Comparison of ENCODE assay signal across 9 cellular contexts in the genomic region with DNA sequence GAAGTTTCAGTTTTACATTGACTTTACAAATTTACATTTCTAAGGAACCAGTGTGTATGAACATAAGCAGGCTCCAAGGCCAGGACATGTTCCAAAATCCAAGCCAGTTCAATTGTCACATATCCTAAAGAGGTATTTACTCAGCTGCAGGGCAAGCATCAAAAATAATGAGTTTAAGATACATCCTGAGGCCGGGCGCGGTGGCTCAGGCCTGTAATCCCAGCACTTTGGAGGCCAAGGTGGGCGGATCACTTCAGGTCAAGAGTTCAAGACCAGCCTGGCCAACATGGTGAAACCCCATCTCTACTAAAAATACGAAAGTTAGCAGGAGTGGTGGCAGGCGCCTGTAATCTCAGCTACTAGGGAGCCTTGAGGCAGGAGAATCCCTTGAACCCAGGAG. TPM values are rescaled to one million over a fixed set of nuclear protein-coding genes. Genes with fewer than 3 reads are reported as not detected.
DNase-seq lines count a peak whose midpoint lies in the region; ATAC-seq, FAIRE-seq and TF ChIP-seq lines count a peak whose summit lies in the region.
"Had no signal": no experiment of that assay in that cellular context is flagged by ENCODE, and none has a peak within 500 bp of the region (broad histone marks: within the 10 kb centered on the region; RNA-seq: fewer than 3 reads in every experiment).

No MANE protein-coding gene starts in this region.

- no peak for ATAC-seq in gastrocnemius medialis
- no peak for ATAC-seq in GM21367 (IDR thresholded peaks at IDR 0.05; ENCODE audit: unreplicated experiment)

- in situ Hi-C loops in HAP-1 (cut with MboI; ENCODE audit: low sequenced_read_pairs) = no loop called here
- in situ Hi-C loops in gastrocnemius medialis (cut with MboI; ENCODE audit: low sequenced_read_pairs in 4 of 4) = no loop called here

- H3K4me3 ChIP-seq in HAP-1 (no peak overlapping the region), gastrocnemius medialis (no peak overlapping the region), H7 (ENCODE audit: insufficient read depth, low read depth, low read length) (no peak overlapping the region)

- H3K27me3 ChIP-seq in HAP-1 (ENCODE audit: low read depth) (no peaks in the 10 kb centered on the region), gastrocnemius medialis (no peaks in the 10 kb centered on the region), H7 (ENCODE audit: control insufficient read depth, insufficient read depth, low read length) (no peaks in the 10 kb centered on the region)

- no peaks in the 10 kb centered on the region for H3K9me3 ChIP-seq in HAP-1
- H3K9me3 ChIP-seq in gastrocnemius medialis = no peaks in the 10 kb centered on the region

- no peak for FAIRE-seq in H54 (lab: Jason Lieb, UNC)
- FAIRE-seq: HepG2 had no signal

- CTCF ChIA-PET in RWPE1 (lab: Yijun Ruan, JAX) = no interaction called here

- TF ChIP-seq CTCF in RWPE1 (conservative IDR thresholded peaks at IDR 0.05; ENCODE audit: low read depth) (no peak), gastrocnemius medialis (IDR thresholded peaks at IDR 0.05 in 4 of 5, conservative IDR thresholded peaks at IDR 0.05 in 1 of 5) (no peak)

- H3K36me3 ChIP-seq in HAP-1 (replicated peaks) (no peaks in the 10 kb centered on the region), gastrocnemius medialis (no peaks in the 10 kb centered on the region), H7 (replicated peaks; ENCODE audit: control insufficient read depth, insufficient read depth, low read length) (no peaks in the 10 kb centered on the region)

- DNase-seq in HAP-1 (ENCODE audit: low spot score in 2 of 2) (peak; percentile 78 to 89), RWPE1 (ENCODE audit: low spot score) (no peak), left kidney (ENCODE audit: low read depth, low spot score) (peak; percentile 45), gastrocnemius medialis (no peak), H7 (no peak), H54 (ENCODE audit: insufficient read length, low spot score) (no peak)
- DNase-seq in activated effector memory CD4-positive, alpha-beta T cell treated with anti-CD3 and anti-CD28 coated beads, Interleukin-2, amount 50 U/mL, for 16 hours = no peak

- intact Hi-C loops in gastrocnemius medialis (cut with DNase I; ENCODE audit: low total_unique reads) = loop anchor here (5.0 kb wide), 1 partner anchor 185 kb away; no protein-coding TSS in a partner anchor

- POLR2A ChIA-PET in RWPE1 (lab: Yijun Ruan, JAX; ENCODE audit: low non-redundant PET) = no interaction called here

- no peak for TF ChIP-seq POLR2A in gastrocnemius medialis (IDR thresholded peaks at IDR 0.05)
- TF ChIP-seq POLR2A in H54 (IDR thresholded peaks at IDR 0.05; ENCODE audit: low read depth, low read length) = no peak

- 0 out of 2 replicates have a peak overlapping the region, but pooled peaks have one; percentile 38 for H3K27ac ChIP-seq in RWPE1
- H3K27ac ChIP-seq in gastrocnemius medialis = peak overlapping the region; percentile 6 to 78 (median 42)

- peaks cover 28% of the 10 kb centered on the region for H3K4me1 ChIP-seq in HAP-1
- peaks cover 0 to 16% of the 10 kb centered on the region in 2 donors for H3K4me1 ChIP-seq in gastrocnemius medialis

RNA-seq across cellular contexts. Expression of a gene that starts 39.0 kb away (rescaled TPM):
- total RNA-seq in gastrocnemius medialis = 10 to 100 TPM; 13.8 to 33.5 (median 25.0) TPM
- 41.8 and 50.3 TPM in 2 replicates for total RNA-seq in H7 (2014; rRNA removed; shearing (Covaris generic))

Comparison
In these comparisons a context has a peak if more than half of its experiments do, and no peak if none do; other contexts are left out.
1. DNase-seq: peak in HAP-1 (2 of 2) and left kidney (single experiment); none in RWPE1 (single experiment), gastrocnemius medialis (0 of 2), H7 (single experiment), activated effector memory CD4-positive, alpha-beta T cell treated with anti-CD3 and anti-CD28 coated beads, Interleukin-2, amount 50 U/mL, for 16 hours (single experiment) and H54 (single experiment).